15 cellular contexts compared by ENCODE assay signal in genomic region chr2:214378455-214379103, GRCh38. TPM values are rescaled to one million over a fixed set of nuclear protein-coding genes. Genes with fewer than 3 reads are reported as not detected.
DNase-seq lines count a peak whose midpoint lies in the region; TF ChIP-seq lines count a peak whose summit lies in the region.
"Had no signal": no experiment of that assay in that cellular context is flagged by ENCODE, and none has a peak within 500 bp of the region (broad histone marks: within the 10 kb centered on the region; RNA-seq: fewer than 3 reads in every experiment).

No MANE protein-coding gene starts in this region.

- DNase-seq in NCI-H524 (lab: John Stamatoyannopoulos, UW) = peak; percentile 36 to 64
- DNase-seq in NCI-H524 treated with DMSO at 0.1 percent for 48 hours (lab: John Stamatoyannopoulos, UW) = no peak
- peak; percentile 78 for DNase-seq in NCI-H2196 treated with DMSO at 0.1 percent for 48 hours (lab: John Stamatoyannopoulos, UW; ENCODE audit: unreplicated experiment)
- DNase-seq in chondrocyte (ENCODE audit: low spot score) = no peak
- no peak for DNase-seq in retinal pigment epithelial cell (ENCODE audit: low read depth)
- no peak for DNase-seq in NCI-H226
- DNase-seq in WERI-Rb-1 = no peak
- no peak for DNase-seq in KG1 (lab: John Stamatoyannopoulos, UW)
- DNase-seq: activated CD8-positive, alpha-beta T cell treated with anti-CD3 and anti-CD28 coated beads for 36 hours; activated effector memory CD4-positive, alpha-beta T cell treated with anti-CD3 and anti-CD28 coated beads, Interleukin-2, amount 50 U/mL, for 16 hours; KBM-7; NCI-H1930; tibial artery had no signal

- peak overlapping the region; percentile 8 for H3K27ac Mint-ChIP-seq in chondrocyte (ENCODE audit: unreplicated experiment)
- H3K27ac Mint-ChIP-seq: activated CD8-positive, alpha-beta T cell treated with anti-CD3 and anti-CD28 coated beads for 36 hours had no signal

- H3K4me3 ChIP-seq in retinal pigment epithelial cell (ENCODE audit: low read length) (no peak overlapping the region), WERI-Rb-1 (ENCODE audit: low read depth, low read length) (no peak overlapping the region)
- H3K4me3 ChIP-seq: SJCRH30, tibial artery had no signal

- no peak overlapping the region for H3K27ac ChIP-seq in WERI-Rb-1
- H3K27ac ChIP-seq: SJCRH30, tibial artery had no signal

- no peaks in the 10 kb centered on the region for H3K9me3 Mint-ChIP-seq in chondrocyte (ENCODE audit: low read depth)
- H3K9me3 Mint-ChIP-seq: activated CD8-positive, alpha-beta T cell treated with anti-CD3 and anti-CD28 coated beads for 36 hours had no signal

- no peak overlapping the region for H3K4me3 Mint-ChIP-seq in chondrocyte (ENCODE audit: unreplicated experiment)
- H3K4me3 Mint-ChIP-seq: activated CD8-positive, alpha-beta T cell treated with anti-CD3 and anti-CD28 coated beads for 36 hours had no signal

- no peaks in the 10 kb centered on the region for H3K9me3 ChIP-seq in WERI-Rb-1 (ENCODE audit: severe bottlenecking)
- H3K9me3 ChIP-seq: SJCRH30, tibial artery had no signal

- peaks cover 49% of the 10 kb centered on the region for H3K4me1 Mint-ChIP-seq in chondrocyte (ENCODE audit: low read depth)

- TF ChIP-seq CTCF in chondrocyte (IDR thresholded peaks at IDR 0.05) (peak; percentile 3), retinal pigment epithelial cell (conservative IDR thresholded peaks at IDR 0.05; ENCODE audit: low read depth, low read length) (peak; percentile 22), WERI-Rb-1 (IDR thresholded peaks at IDR 0.05; ENCODE audit: low read depth, low read length) (no peak)

- no peaks in the 10 kb centered on the region for H3K27me3 Mint-ChIP-seq in chondrocyte (ENCODE audit: low read depth)
- H3K27me3 Mint-ChIP-seq: activated CD8-positive, alpha-beta T cell treated with anti-CD3 and anti-CD28 coated beads for 36 hours had no signal

- no peaks in the 10 kb centered on the region for H3K36me3 Mint-ChIP-seq in chondrocyte (ENCODE audit: low read depth)

- H3K36me3 ChIP-seq in WERI-Rb-1 = no peaks in the 10 kb centered on the region
- H3K36me3 ChIP-seq: SJCRH30, tibial artery had no signal

- no peaks in the 10 kb centered on the region for H3K27me3 ChIP-seq in WERI-Rb-1 (ENCODE audit: insufficient read depth, low read depth, severe bottlenecking)
- H3K27me3 ChIP-seq: SJCRH30, tibial artery had no signal

RNA-seq across cellular contexts. Expression of gene VWC2L, which starts 32.3 kb away (rescaled TPM):
- total RNA-seq in chondrocyte = not detected in 3 replicates
- total RNA-seq: activated CD8-positive, alpha-beta T cell treated with anti-CD3 and anti-CD28 coated beads for 36 hours; astrocyte; SJCRH30 had no signal

Comparison
In these comparisons a context has a peak if more than half of its experiments do, and no peak if none do; other contexts are left out.
1. DNase-seq: peak in NCI-H524 (2 of 2) and NCI-H2196 treated with DMSO at 0.1 percent for 48 hours (single experiment); none in NCI-H524 treated with DMSO at 0.1 percent for 48 hours (single experiment), chondrocyte (single experiment), retinal pigment epithelial cell (single experiment), NCI-H226 (single experiment), WERI-Rb-1 (single experiment) and KG1 (single experiment).